ENCODE assay signal across 28 cellular contexts in genomic region chr17:42040818-42041217, GRCh38. TPM values are rescaled to one million over a fixed set of nuclear protein-coding genes. Genes with fewer than 3 reads are reported as not detected.
"Had no signal": no experiment of that assay in that cellular context is flagged by ENCODE, and none has a peak within 500 bp of the region (broad histone marks: within the 10 kb centered on the region; RNA-seq: fewer than 3 reads in every experiment).

No MANE protein-coding gene starts in this region.

- H3K27me3 Mint-ChIP-seq: progenitor cell of endocrine pancreas had no signal

- H3K4me3 ChIP-seq: colonic mucosa, gastrocnemius medialis, lung, smooth muscle cell, thyroid gland, vagina had no signal

- H3K27me3 ChIP-seq: colonic mucosa, gastrocnemius medialis, thyroid gland, vagina had no signal

- H3K9me3 ChIP-seq: colonic mucosa, gastrocnemius medialis, neutrophil, stomach, thyroid gland, vagina had no signal

- H3K36me3 ChIP-seq: colonic mucosa, gastrocnemius medialis, neutrophil, thyroid gland, vagina had no signal

- ATAC-seq: gastrocnemius medialis, natural killer cell, sciatic nerve had no signal

- H3K4me1 Mint-ChIP-seq: memory B cell, natural killer cell had no signal

- H3K4me2 ChIP-seq: smooth muscle cell had no signal

- H3K9me3 Mint-ChIP-seq: dendritic cell treated with granulocyte-macrophage colony-stimulating factor and Interleukin-4, amounts not matched to agents 40 ng/mL and 50 ng/mL, for 4 days; endodermal cell; memory B cell; natural killer cell had no signal

- H2AFZ ChIP-seq: parathyroid adenoma had no signal

- H3K27ac Mint-ChIP-seq: dendritic cell treated with granulocyte-macrophage colony-stimulating factor and Interleukin-4, amounts not matched to agents 40 ng/mL and 50 ng/mL, for 4 days; endodermal cell; memory B cell; natural killer cell; progenitor cell of endocrine pancreas had no signal

- H3K27ac ChIP-seq: colonic mucosa, epithelial cell of prostate, gastrocnemius medialis, neutrophil, parathyroid adenoma, stomach, thyroid gland, vagina had no signal

- H3K9ac ChIP-seq: parathyroid adenoma had no signal

- FAIRE-seq: kidney had no signal

- DNase-seq: colonic mucosa; effector CD8-positive, alpha-beta T cell; foreskin fibroblast; gastrocnemius medialis; head of caudate nucleus; kidney; natural killer cell; stimulated activated CD4-positive, alpha-beta T cell treated with anti-CD3 and anti-CD28 coated beads, Interleukin-12 subunit alpha, Interleukin-12 subunit beta, amount 100 ng/mL, for 4 hours; stimulated activated CD4-positive, alpha-beta T cell treated with anti-CD3 and anti-CD28 coated beads, Interleukin-1b, Interleukin-23, amount 100 ng/mL, for 48 hours; stimulated activated CD4-positive, alpha-beta T cell treated with anti-CD3 and anti-CD28 coated beads, Interleukin-4, amount 100 ng/mL, for 1 hour; stimulated activated CD8-positive, alpha-beta memory T cell treated with anti-CD3 and anti-CD28 coated beads, Interleukin-4, amount 100 ng/mL, for 48 hours; stimulated activated naive CD4-positive, alpha-beta T cell treated with Interleukin-2 at 50 U/mL for 16 hours; stomach; thyroid gland; trophoblast cell had no signal

- H3K4me3 Mint-ChIP-seq: endodermal cell, memory B cell, natural killer cell had no signal

- H3K36me3 Mint-ChIP-seq: memory B cell, natural killer cell had no signal

- H3K4me1 ChIP-seq: colonic mucosa, gastrocnemius medialis, parathyroid adenoma, thyroid gland, vagina had no signal

- H3K79me2 ChIP-seq: parathyroid adenoma had no signal

RNA-seq across cellular contexts. Expression of gene ZNF385C, which starts 57.5 kb away (rescaled TPM):
- total RNA-seq: glomerular endothelial cell, omental fat pad had no signal
